In the genomic region with DNA sequence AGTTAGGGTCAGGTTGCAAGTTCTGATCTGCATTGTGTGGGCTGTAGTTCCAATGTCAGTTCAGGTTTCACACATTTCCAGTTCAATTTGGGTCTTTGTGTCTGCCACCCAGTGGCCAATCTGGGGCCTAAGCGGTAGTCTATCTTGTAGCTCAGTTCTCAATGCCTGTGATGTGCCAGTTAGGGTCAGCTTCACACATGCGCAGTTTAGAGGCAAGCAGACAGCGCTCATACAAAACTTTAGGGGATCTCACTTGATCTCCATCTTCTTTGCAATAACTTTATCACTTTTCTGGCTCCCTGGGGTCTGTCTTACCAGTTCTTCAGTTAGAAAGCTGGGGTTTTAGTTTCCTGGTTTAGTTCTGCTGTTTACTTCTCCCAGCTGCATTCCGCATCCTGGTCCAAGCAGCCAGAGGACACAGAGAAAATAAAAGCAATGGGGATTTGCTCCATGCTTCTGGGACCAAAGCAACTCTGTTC, we compare ENCODE assay signal across 8 cellular contexts. TPM values are rescaled to one million over a fixed set of nuclear protein-coding genes. Genes with fewer than 3 reads are reported as not detected.
DNase-seq lines count a peak whose midpoint lies in the region; TF ChIP-seq lines count a peak whose summit lies in the region.

No MANE protein-coding gene starts in this region.

- no peaks in the 10 kb centered on the region for H3K4me1 ChIP-seq in right atrium auricular region

- no peak overlapping the region for H3K9ac ChIP-seq in SU-DHL-6 (ENCODE audit: low read length)

- H3K4me3 Mint-ChIP-seq in HFFc6, result peak overlapping the region; percentile 87

- no peaks in the 10 kb centered on the region for H3F3A ChIP-seq in SU-DHL-6 (ENCODE audit: insufficient read depth)

- H3K4me3 ChIP-seq in SU-DHL-6 (ENCODE audit: insufficient read depth, low read length, poor library complexity, severe bottlenecking) (no peak overlapping the region), right atrium auricular region (no peak overlapping the region)

- H3K4me1 Mint-ChIP-seq in HFFc6 (ENCODE audit: low read depth), result peaks cover 5% of the 10 kb centered on the region; the same call in 1 of the 2 replicates

- H3K27ac Mint-ChIP-seq in HFFc6, result no peak overlapping the region; the same call in 1 of the 2 replicates

- H3K9me2 ChIP-seq in SU-DHL-6 (replicated peaks; ENCODE audit: insufficient read depth, low read length), result no peaks in the 10 kb centered on the region

- H3K36me3 ChIP-seq in SU-DHL-6 (ENCODE audit: low read length) (no peaks in the 10 kb centered on the region), right atrium auricular region (no peaks in the 10 kb centered on the region)

- no peaks in the 10 kb centered on the region for H4K20me1 ChIP-seq in SU-DHL-6 (ENCODE audit: low read depth, low read length)

- H3K27me3 ChIP-seq in SU-DHL-6 (ENCODE audit: low read length), result no peaks in the 10 kb centered on the region
- H3K27me3 ChIP-seq in right atrium auricular region, result no peaks in the 10 kb centered on the region

- DNase-seq in HFFc6 (peak; percentile 74), NAMALWA (ENCODE audit: low spot score) (peak; percentile 94), anterior cingulate cortex (lab: John Stamatoyannopoulos, UW) (peak in 55 of 58 donors; percentile 6 to 92 (median 72)), right atrium auricular region (ENCODE audit: low spot score) (peak; percentile 81), putamen (ENCODE audit: low spot score) (peak; percentile 94), DMS79 treated with DMSO at 0.1 percent for 48 hours (lab: John Stamatoyannopoulos, UW) (no peak)

- H3K9me3 ChIP-seq in SU-DHL-6 (ENCODE audit: insufficient read depth, low read length) (peaks cover 25% of the 10 kb centered on the region), right atrium auricular region (peaks cover 0 to 10% of the 10 kb centered on the region in 2 donors)

- no peaks in the 10 kb centered on the region for H3K79me2 ChIP-seq in SU-DHL-6 (ENCODE audit: insufficient read depth, low read length)

- H3K9me3 Mint-ChIP-seq in HFFc6, result peaks cover 15% of the 10 kb centered on the region

- H3K36me3 Mint-ChIP-seq in HFFc6 (ENCODE audit: low read depth), result peaks cover 5% of the 10 kb centered on the region

- peaks cover 7% of the 10 kb centered on the region for H3K27me3 Mint-ChIP-seq in HFFc6 (ENCODE audit: insufficient read depth)

- no peak overlapping the region for H3K27ac ChIP-seq in SU-DHL-6 (ENCODE audit: low read depth, low read length)
- H3K27ac ChIP-seq in right atrium auricular region, result peak overlapping the region in 1 of 2 donors; percentile 42

- H2AFZ ChIP-seq in SU-DHL-6 (ENCODE audit: low read depth, low read length, severe bottlenecking), result peak overlapping the region; percentile 33

- peak overlapping the region; percentile 8 for H3K4me2 ChIP-seq in SU-DHL-6 (ENCODE audit: low read depth, low read length, poor library complexity, severe bottlenecking)

- TF ChIP-seq CTCF in GM12873 (IDR thresholded peaks at IDR 0.05; ENCODE audit: insufficient read depth, low read depth, low read length, missing control alignments) (peak; percentile 77), HFFc6 (IDR thresholded peaks at IDR 0.05) (peak; percentile 83), SU-DHL-6 (IDR thresholded peaks at IDR 0.05; ENCODE audit: insufficient read depth, low read length, poor library complexity, severe bottlenecking) (peak; percentile 96), right atrium auricular region (IDR thresholded peaks at IDR 0.05) (peak; percentile 50 to 84)

RNA-seq across cellular contexts. Expression of gene ZNF24, which starts 11.0 kb away (rescaled TPM):
- 10 to 100 TPM; 34.4 to 40.0 (median 36.1) TPM for total RNA-seq in HFFc6 (2021; fragmentation: NEBNext Ultra II Directional; extraction: Animal tissue kit (Norgen Biotek cat#: 25700))
- 10 to 100 TPM; 27.5 to 33.9 TPM for total RNA-seq in right atrium auricular region

RNA-seq across cellular contexts. Expression of gene ZNF396, which starts 22.0 kb away (rescaled TPM):
- under 1 TPM; 0.26 to 0.66 (median 0.55) TPM for total RNA-seq in HFFc6 (2021; fragmentation: NEBNext Ultra II Directional; extraction: Animal tissue kit (Norgen Biotek cat#: 25700))
- under 1 TPM; 0.30 to 0.94 TPM for total RNA-seq in right atrium auricular region
